ENCODE assay signal across 27 cellular contexts in genomic region chr15:89671687-89672086, GRCh38. TPM values are rescaled to one million over a fixed set of nuclear protein-coding genes. Genes with fewer than 3 reads are reported as not detected.
"Had no signal": no experiment of that assay in that cellular context is flagged by ENCODE, and none has a peak within 500 bp of the region (broad histone marks: within the 10 kb centered on the region; RNA-seq: fewer than 3 reads in every experiment).

No MANE protein-coding gene starts in this region.

- H3K27me3 ChIP-seq: cardiac muscle cell, hepatocyte, ovary, thyroid gland, upper lobe of right lung had no signal

- H3K27ac ChIP-seq: cardiac muscle cell, hepatocyte, neutrophil, skin epidermis, upper lobe of right lung had no signal

- DNase-seq: activated CD4-positive, alpha-beta T cell treated with anti-CD3 and anti-CD28 coated beads for 36 hours; activated CD4-positive, CD25-positive, alpha-beta regulatory T cell; activated CD8-positive, alpha-beta memory T cell treated with anti-CD3 and anti-CD28 coated beads, Interleukin-2, amount 10 ng/mL, durations not matched to agents 7 days and 5 days; activated CD8-positive, alpha-beta T cell treated with anti-CD3 and anti-CD28 coated beads, Interleukin-2, amount 10 ng/mL, durations not matched to agents 7 days and 5 days; activated naive CD4-positive, alpha-beta T cell treated with Interleukin-2 at 50 U/mL for 16 hours; activated naive CD8-positive, alpha-beta T cell treated with anti-CD3 and anti-CD28 coated beads, Interleukin-2, amount 10 ng/mL, durations not matched to agents 7 days and 5 days; activated T-cell treated with anti-CD3 and anti-CD28 coated beads, Interleukin-2, amount 50 U/mL, for 48 hours; glutamatergic neuron; left cardiac atrium; left ventricle myocardium superior; naive B cell; nephron progenitor cell; stimulated activated CD4-positive, alpha-beta T cell treated with anti-CD3 and anti-CD28 coated beads, Interleukin-12 subunit alpha, Interleukin-12 subunit beta, amount 100 ng/mL, for 4 hours; stimulated activated CD4-positive, alpha-beta T cell treated with anti-CD3 and anti-CD28 coated beads, Interleukin-4, amount 100 ng/mL, for 1 hour; stimulated activated naive CD8-positive, alpha-beta T cell treated with anti-CD3 and anti-CD28 coated beads, Interleukin-15, Interleukin-2, amounts not matched to agents 100 U/mL and 50 U/mL, for 24 hours; T-helper 1 cell; upper lobe of right lung had no signal

- H3K4me3 ChIP-seq: cardiac muscle cell, hepatocyte, ovary, skin epidermis, thyroid gland, upper lobe of right lung had no signal

- ATAC-seq: activated CD4-positive, alpha-beta T cell treated with anti-CD3 and anti-CD28 coated beads for 36 hours; activated CD8-positive, alpha-beta memory T cell treated with anti-CD3 and anti-CD28 coated beads, Interleukin-2, amount 10 ng/mL, durations not matched to agents 7 days and 5 days; activated CD8-positive, alpha-beta T cell treated with anti-CD3 and anti-CD28 coated beads, Interleukin-2, amount 10 ng/mL, durations not matched to agents 7 days and 5 days; left ventricle myocardium superior; stimulated activated naive CD8-positive, alpha-beta T cell treated with anti-CD3 and anti-CD28 coated beads, Interleukin-15, Interleukin-2, amounts not matched to agents 100 U/mL and 50 U/mL, for 24 hours; upper lobe of right lung had no signal

- H3K9me3 ChIP-seq: neutrophil, ovary, thyroid gland, upper lobe of right lung had no signal

- H2AFZ ChIP-seq: hepatocyte had no signal

- H3K4me2 ChIP-seq: hepatocyte had no signal

- H3K4me1 ChIP-seq: upper lobe of right lung had no signal

- FAIRE-seq: frontal cortex, keratinocyte had no signal

- H3K36me3 ChIP-seq: cardiac muscle cell, neutrophil, ovary, thyroid gland, upper lobe of right lung had no signal

- H3K79me2 ChIP-seq: hepatocyte had no signal

RNA-seq across cellular contexts. Expression of gene PLIN1, which starts 7.5 kb away (rescaled TPM):
- total RNA-seq: activated CD8-positive, alpha-beta T cell treated with anti-CD3 and anti-CD28 coated beads, Interleukin-2, amount 10 ng/mL, durations not matched to agents 7 days and 5 days had no signal

RNA-seq across cellular contexts. Expression of gene WDR93, which starts 18.9 kb away (rescaled TPM):
- total RNA-seq: activated CD4-positive, alpha-beta T cell treated with anti-CD3 and anti-CD28 coated beads for 36 hours; activated CD8-positive, alpha-beta memory T cell treated with anti-CD3 and anti-CD28 coated beads, Interleukin-2, amount 10 ng/mL, durations not matched to agents 7 days and 5 days; activated CD8-positive, alpha-beta T cell treated with anti-CD3 and anti-CD28 coated beads, Interleukin-2, amount 10 ng/mL, durations not matched to agents 7 days and 5 days; activated naive CD8-positive, alpha-beta T cell treated with anti-CD3 and anti-CD28 coated beads, Interleukin-2, amount 10 ng/mL, durations not matched to agents 7 days and 5 days; epithelial cell of proximal tubule; left cardiac atrium; left ventricle myocardium superior; sciatic nerve; upper lobe of right lung had no signal
- polyA plus RNA-seq: hepatocyte had no signal
